In genomic region chr12:112927925-112928324, GRCh38 we compare ENCODE assay signal across 22 cellular contexts. TPM values are rescaled to one million over a fixed set of nuclear protein-coding genes. Genes with fewer than 3 reads are reported as not detected.
DNase-seq lines count a peak whose midpoint lies in the region; ATAC-seq, FAIRE-seq and TF ChIP-seq lines count a peak whose summit lies in the region.
"Had no signal": no experiment of that assay in that cellular context is flagged by ENCODE, and none has a peak within 500 bp of the region (broad histone marks: within the 10 kb centered on the region; RNA-seq: fewer than 3 reads in every experiment).

No MANE protein-coding gene starts in this region.

- H3K9me2 ChIP-seq in hepatocyte (replicated peaks; ENCODE audit: insufficient read depth): no peaks in the 10 kb centered on the region

- ATAC-seq in HepG2 (no peak), right lobe of liver (no peak)
- ATAC-seq in naive thymus-derived CD8-positive, alpha-beta T cell: no peak
- ATAC-seq: CD8-positive, alpha-beta T cell; HCT116 had no signal

- POLR2A ChIA-PET in HepG2 (lab: Yijun Ruan, JAX): no interaction called here
- POLR2A ChIA-PET in activated CD4-positive, alpha-beta T cell treated with anti-CD3 and anti-CD28 coated beads, Interleukin-2, amount 10 ng/mL, durations not matched to agents 7 days and 5 days (lab: Charles Lee): no interaction called here
- POLR2A ChIA-PET in naive thymus-derived CD8-positive, alpha-beta T cell (lab: Charles Lee): no interaction called here

- H3K79me2 ChIP-seq in HepG2 (ENCODE audit: insufficient read depth, low read length) (no peaks in the 10 kb centered on the region), hepatocyte (no peaks in the 10 kb centered on the region)

- peaks cover 44% of the 10 kb centered on the region for H3K4me1 ChIP-seq in HepG2 (ENCODE audit: insufficient read depth, low read length)
- peaks cover 0 to 9% (median 3%) of the 10 kb centered on the region in 4 donors for H3K4me1 ChIP-seq in right lobe of liver
- no peaks in the 10 kb centered on the region for H3K4me1 ChIP-seq in hepatocyte (ENCODE audit: insufficient read depth)

- H3K9me3 ChIP-seq in HepG2 (ENCODE audit: low read length): no peaks in the 10 kb centered on the region; the same call in 1 of the 2 replicates
- no peaks in the 10 kb centered on the region for H3K9me3 ChIP-seq in right lobe of liver
- no peaks in the 10 kb centered on the region for H3K9me3 ChIP-seq in hepatocyte (ENCODE audit: low read depth)

- no peak overlapping the region for H3K4me2 ChIP-seq in HepG2 (ENCODE audit: low read depth, low read length)
- H3K4me2 ChIP-seq in hepatocyte: no peak overlapping the region

- H3K27ac ChIP-seq in HepG2 (ENCODE audit: extremely low read length, insufficient read depth, low read length) (no peak overlapping the region), right lobe of liver (no peak overlapping the region), hepatocyte (peak overlapping the region; percentile 86)
- H3K27ac ChIP-seq: C4-2B, GM23248 had no signal

- CTCF ChIA-PET in HepG2 (lab: Yijun Ruan, JAX; ENCODE audit: low intra/inter-chr PET ratio, low total read pairs): no interaction called here
- CTCF ChIA-PET in activated CD4-positive, alpha-beta T cell treated with anti-CD3 and anti-CD28 coated beads, Interleukin-2, amount 10 ng/mL, durations not matched to agents 7 days and 5 days (lab: Charles Lee): interaction anchor here (1.3 kb wide), 1 partner anchor 27 kb away, joined by 3 read pairs; no protein-coding TSS in a partner anchor

- H3K36me3 ChIP-seq in HepG2 (replicated peaks in 1 of 2; ENCODE audit: control insufficient read depth in 1 of 2, insufficient read depth in 2 of 2, low read length in 2 of 2) (no peaks in the 10 kb centered on the region), right lobe of liver (no peaks in the 10 kb centered on the region), hepatocyte (replicated peaks; ENCODE audit: insufficient read depth, low read depth) (no peaks in the 10 kb centered on the region)

- H3K9me3 Mint-ChIP-seq in IgD-negative memory B cell: peaks cover 0 to 4% (median 0%) of the 10 kb centered on the region in 3 donors
- H3K9me3 Mint-ChIP-seq in activated CD4-positive, alpha-beta T cell treated with anti-CD3 and anti-CD28 coated beads, Interleukin-2, amount 10 ng/mL, durations not matched to agents 7 days and 5 days: peaks cover 18% of the 10 kb centered on the region
- H3K9me3 Mint-ChIP-seq in naive thymus-derived CD8-positive, alpha-beta T cell: peaks cover 0 to 6% (median 0%) of the 10 kb centered on the region in 9 donors
- H3K9me3 Mint-ChIP-seq: HFFc6 had no signal

- H3K4me3 ChIP-seq in HepG2 (replicated peaks in 1 of 3; ENCODE audit: insufficient read depth in 1 of 3, low read depth in 2 of 3, low read length in 3 of 3) (no peak overlapping the region), right lobe of liver (no peak overlapping the region), hepatocyte (no peak overlapping the region)
- H3K4me3 ChIP-seq: GM23248 had no signal

- no peak for TF ChIP-seq POLR2A in HepG2 (IDR thresholded peaks at IDR 0.05; ENCODE audit: insufficient read depth in 1 of 2, low read depth in 2 of 2, low read length in 2 of 2)
- no peak for TF ChIP-seq POLR2A in right lobe of liver (IDR thresholded peaks at IDR 0.05)

- H3K4me1 Mint-ChIP-seq in IgD-negative memory B cell: peaks cover 14 to 28% (median 22%) of the 10 kb centered on the region in 3 donors
- H3K4me1 Mint-ChIP-seq in activated CD4-positive, alpha-beta T cell treated with anti-CD3 and anti-CD28 coated beads, Interleukin-2, amount 10 ng/mL, durations not matched to agents 7 days and 5 days: peaks cover 15% of the 10 kb centered on the region
- peaks cover 0 to 6% (median 0%) of the 10 kb centered on the region in 4 donors for H3K4me1 Mint-ChIP-seq in naive thymus-derived CD8-positive, alpha-beta T cell

- H3K27me3 ChIP-seq in HepG2 (ENCODE audit: control insufficient read depth in 1 of 2, insufficient read depth in 2 of 2, low read length in 2 of 2) (no peaks in the 10 kb centered on the region), right lobe of liver (no peaks in the 10 kb centered on the region), hepatocyte (no peaks in the 10 kb centered on the region)

- intact Hi-C loops in HepG2 (cut with micrococcal nuclease; ENCODE audit: unreplicated experiment): no loop called here
- intact Hi-C loops in right lobe of liver (cut with DNase I): no loop called here

- no peak for DNase-seq in HepG2 (ENCODE audit: low spot score)
- DNase-seq in right lobe of liver: no peak
- no peak for DNase-seq in hepatocyte (ENCODE audit: low spot score)
- DNase-seq in activated CD4-positive, alpha-beta T cell treated with anti-CD3 and anti-CD28 coated beads, Interleukin-2, amount 10 ng/mL, durations not matched to agents 7 days and 5 days: no peak
- no peak for DNase-seq in naive thymus-derived CD8-positive, alpha-beta T cell
- DNase-seq in anterior cingulate cortex (lab: John Stamatoyannopoulos, UW): no peak
- DNase-seq: 8988T; Caco-2; CD4-positive, CD25-positive, alpha-beta regulatory T cell; CD8-positive, alpha-beta T cell; DMS153; DND-41; GM23248; H9; HFFc6 had no signal

- no peak overlapping the region for H3K4me3 Mint-ChIP-seq in IgD-negative memory B cell
- no peak overlapping the region for H3K4me3 Mint-ChIP-seq in activated CD4-positive, alpha-beta T cell treated with anti-CD3 and anti-CD28 coated beads, Interleukin-2, amount 10 ng/mL, durations not matched to agents 7 days and 5 days
- no peak overlapping the region for H3K4me3 Mint-ChIP-seq in naive thymus-derived CD8-positive, alpha-beta T cell
- H3K4me3 Mint-ChIP-seq: CD4-positive, CD25-positive, alpha-beta regulatory T cell; CD8-positive, alpha-beta T cell; H9; HFFc6 had no signal

- no CpG with 5 or more reads among the region's 2 CpGs for WGBS in HepG2 (ENCODE audit: low lambda C conversion rate)
- WGBS in right lobe of liver (ENCODE audit: insufficient coverage, low coverage, low lambda C conversion rate, missing lambda C conversion rate): 63% methylated on average over 1 of the region's 2 CpGs
- WGBS in hepatocyte (ENCODE audit: low lambda C conversion rate, missing lambda C conversion rate): 81% methylated on average over 2 of the region's 2 CpGs

- peaks cover 4% of the 10 kb centered on the region for H3K36me3 Mint-ChIP-seq in IgD-negative memory B cell
- H3K36me3 Mint-ChIP-seq in activated CD4-positive, alpha-beta T cell treated with anti-CD3 and anti-CD28 coated beads, Interleukin-2, amount 10 ng/mL, durations not matched to agents 7 days and 5 days (ENCODE audit: low read depth): peaks cover 73% of the 10 kb centered on the region
- H3K36me3 Mint-ChIP-seq in naive thymus-derived CD8-positive, alpha-beta T cell: peaks cover 0 to 26% (median 6%) of the 10 kb centered on the region in 3 donors

- no peak for TF ChIP-seq CTCF in HepG2 (CRISPR knock-in tag; IDR thresholded peaks at IDR 0.05)
- no peak for TF ChIP-seq CTCF in right lobe of liver (IDR thresholded peaks at IDR 0.05)
- TF ChIP-seq CTCF in hepatocyte (IDR thresholded peaks at IDR 0.05; ENCODE audit: poor library complexity): no peak

- H2AFZ ChIP-seq in HepG2 (ENCODE audit: low read length) (no peak overlapping the region), hepatocyte (no peak overlapping the region)
- H2AFZ ChIP-seq: GM23248 had no signal

- no peak for TF ChIP-seq RAD21 in HepG2 (CRISPR knock-in tag; IDR thresholded peaks at IDR 0.05)

- no peak for FAIRE-seq in HepG2 (lab: Jason Lieb, UNC)
- FAIRE-seq: G401.6, GM12892, H1 had no signal

- TF ChIP-seq EP300 in HepG2 (IDR thresholded peaks at IDR 0.05; ENCODE audit: low read depth in 2 of 2, low read length in 2 of 2) (no peak), HepG2 (CRISPR knock-in tag; IDR thresholded peaks at IDR 0.05; ENCODE audit: borderline replicate concordance) (no peak)

- H4K20me1 ChIP-seq in HepG2 (ENCODE audit: insufficient read depth, low read length): no peaks in the 10 kb centered on the region
- H4K20me1 ChIP-seq in hepatocyte (ENCODE audit: insufficient read depth, poor library complexity, severe bottlenecking): no peaks in the 10 kb centered on the region

- H3K9ac ChIP-seq in HepG2 (ENCODE audit: insufficient read depth, low read depth, low read length): no peak overlapping the region
- H3K9ac ChIP-seq: GM23248 had no signal

- H3K27me3 Mint-ChIP-seq in IgD-negative memory B cell: no peaks in the 10 kb centered on the region
- no peaks in the 10 kb centered on the region for H3K27me3 Mint-ChIP-seq in activated CD4-positive, alpha-beta T cell treated with anti-CD3 and anti-CD28 coated beads, Interleukin-2, amount 10 ng/mL, durations not matched to agents 7 days and 5 days
- no peaks in the 10 kb centered on the region for H3K27me3 Mint-ChIP-seq in naive thymus-derived CD8-positive, alpha-beta T cell
- H3K27me3 Mint-ChIP-seq: CD4-positive, CD25-positive, alpha-beta regulatory T cell had no signal

- BruUV-seq in HepG2 (replicated peaks; lab: Mats Ljungman, UMichigan): no TSS peak

- in situ Hi-C loops in HepG2 (cut with HindIII; ENCODE audit: extremely low pct_ligation_motif_present, low pct_unique_long_range_greater_than_20kb): no loop called here

- peak overlapping the region in 2 of 3 donors; percentile 57 to 91 for H3K27ac Mint-ChIP-seq in IgD-negative memory B cell
- H3K27ac Mint-ChIP-seq in activated CD4-positive, alpha-beta T cell treated with anti-CD3 and anti-CD28 coated beads, Interleukin-2, amount 10 ng/mL, durations not matched to agents 7 days and 5 days: no peak overlapping the region
- H3K27ac Mint-ChIP-seq in naive thymus-derived CD8-positive, alpha-beta T cell: no peak overlapping the region
- H3K27ac Mint-ChIP-seq: CD8-positive, alpha-beta T cell; H9; HFFc6 had no signal

RNA-seq across cellular contexts. Expression of gene OAS3, which starts 10.3 kb away (rescaled TPM):
- total RNA-seq in HepG2 (2016; rRNA removed; fragmentation: Illumina TruSeq; extraction: Trizol) (10.5 and 16.7 TPM in 2 replicates), right lobe of liver (10 to 100 TPM in 1 of 6 experiments, 1 to 10 TPM in 5; 4.4 to 10.2 (median 7.2) TPM), hepatocyte (9.0 and 15.0 TPM in 2 replicates)
- 0.79 and 0.81 TPM in 2 replicates for total RNA-seq in HepG2 (2016; cell fraction: cytosol; rRNA removed; fragmentation: Illumina TruSeq; extraction: Trizol; ENCODE audit: low read depth)
- 11.3 and 14.6 TPM in 2 replicates for total RNA-seq in HepG2 (2016; cell fraction: insoluble cytoplasmic fraction; rRNA removed; fragmentation: Illumina TruSeq; extraction: Trizol)
- 3.8 and 3.9 TPM in 2 replicates for total RNA-seq in HepG2 (2016; cell fraction: membrane; rRNA removed; fragmentation: Illumina TruSeq; extraction: Trizol)
- total RNA-seq in HepG2 (2016; cell fraction: nucleus; rRNA removed; fragmentation: Illumina TruSeq; extraction: Trizol): 8.6 and 11.6 TPM in 2 replicates
- polyA plus RNA-seq in HepG2 (2011; rRNA removed) (4.8 and 6.7 TPM in 2 replicates), IgD-negative memory B cell (12.9 TPM), hepatocyte (5.5 and 6.6 TPM in 2 replicates)
- 3.6 TPM in 2 replicates for polyA plus RNA-seq in HepG2 (2011; cell fraction: cytosol; rRNA removed)
- 16.1 and 17.1 TPM in 2 replicates for polyA plus RNA-seq in HepG2 (2011; cell fraction: nucleus; rRNA removed)
- polyA plus RNA-seq in HepG2 (2012): 4.8 and 5.6 TPM in 2 replicates
- polyA plus RNA-seq in HepG2 (2016; cell fraction: cytosol; fragmentation: Illumina TruSeq; extraction: Trizol; ENCODE audit: low read depth): 0.70 and 0.71 TPM in 2 replicates
- 12.8 and 14.3 TPM in 2 replicates for polyA plus RNA-seq in HepG2 (2016; cell fraction: insoluble cytoplasmic fraction; fragmentation: Illumina TruSeq; extraction: Trizol; ENCODE audit: low read depth)
- polyA plus RNA-seq in HepG2 (2016; cell fraction: membrane; fragmentation: Illumina TruSeq; extraction: Trizol; ENCODE audit: low read depth): 2.1 and 2.2 TPM in 2 replicates
- polyA plus RNA-seq in HepG2 (2016; cell fraction: nucleus; fragmentation: Illumina TruSeq; extraction: Trizol; ENCODE audit: insufficient read depth, low read depth): 10.5 and 12.9 TPM in 2 replicates
- 35.2 and 111 TPM in 2 replicates for polyA minus RNA-seq in HepG2 (2011; rRNA and poly(A)+ RNA removed; ENCODE audit: low replicate concordance)
- polyA minus RNA-seq in HepG2 (2011; cell fraction: cytosol; rRNA and poly(A)+ RNA removed): 6.7 and 6.8 TPM in 2 replicates
- polyA minus RNA-seq in HepG2 (2011; cell fraction: nucleus; rRNA and poly(A)+ RNA removed): 12.4 and 16.2 TPM in 2 replicates
- 100 to 1,000 TPM; 202 to 204 TPM for total RNA-seq in activated CD4-positive, alpha-beta T cell treated with anti-CD3 and anti-CD28 coated beads, Interleukin-2, amount 10 ng/mL, durations not matched to agents 7 days and 5 days
- total RNA-seq in naive thymus-derived CD8-positive, alpha-beta T cell: 10 to 100 TPM; 13.6 to 16.8 TPM
- polyA plus RNA-seq in naive thymus-derived CD8-positive, alpha-beta T cell: 10 to 100 TPM in 2 of 3 donors, 1 to 10 TPM in 1; 9.1 to 21.3 (median 16.8) TPM

RNA-seq across cellular contexts. Expression of gene OAS1, which starts 21.2 kb away (rescaled TPM):
- total RNA-seq in HepG2 (2016; rRNA removed; fragmentation: Illumina TruSeq; extraction: Trizol) (6.5 and 7.5 TPM in 2 replicates), right lobe of liver (10 to 100 TPM; 19.2 to 23.0 (median 22.5) TPM), hepatocyte (25.0 and 34.9 TPM in 2 replicates)
- 1.1 and 1.7 TPM in 2 replicates for total RNA-seq in HepG2 (2016; cell fraction: cytosol; rRNA removed; fragmentation: Illumina TruSeq; extraction: Trizol; ENCODE audit: low read depth)
- 6.6 and 7.4 TPM in 2 replicates for total RNA-seq in HepG2 (2016; cell fraction: insoluble cytoplasmic fraction; rRNA removed; fragmentation: Illumina TruSeq; extraction: Trizol)
- total RNA-seq in HepG2 (2016; cell fraction: membrane; rRNA removed; fragmentation: Illumina TruSeq; extraction: Trizol): 2.5 and 2.8 TPM in 2 replicates
- 3.5 and 4.5 TPM in 2 replicates for total RNA-seq in HepG2 (2016; cell fraction: nucleus; rRNA removed; fragmentation: Illumina TruSeq; extraction: Trizol)
- polyA plus RNA-seq in HepG2 (2011; rRNA removed) (10.6 and 17.5 TPM in 2 replicates), IgD-negative memory B cell (115 TPM), hepatocyte (18.6 and 24.2 TPM in 2 replicates)
- 12.2 and 13.8 TPM in 2 replicates for polyA plus RNA-seq in HepG2 (2011; cell fraction: cytosol; rRNA removed)
- 8.3 and 11.0 TPM in 2 replicates for polyA plus RNA-seq in HepG2 (2011; cell fraction: nucleus; rRNA removed)
- 7.5 and 8.1 TPM in 2 replicates for polyA plus RNA-seq in HepG2 (2012)
- polyA plus RNA-seq in HepG2 (2016; cell fraction: cytosol; fragmentation: Illumina TruSeq; extraction: Trizol; ENCODE audit: low read depth): 1.2 and 1.9 TPM in 2 replicates
- 8.9 and 10.5 TPM in 2 replicates for polyA plus RNA-seq in HepG2 (2016; cell fraction: insoluble cytoplasmic fraction; fragmentation: Illumina TruSeq; extraction: Trizol; ENCODE audit: low read depth)
- 1.7 and 2.1 TPM in 2 replicates for polyA plus RNA-seq in HepG2 (2016; cell fraction: membrane; fragmentation: Illumina TruSeq; extraction: Trizol; ENCODE audit: low read depth)
- 5.1 and 5.6 TPM in 2 replicates for polyA plus RNA-seq in HepG2 (2016; cell fraction: nucleus; fragmentation: Illumina TruSeq; extraction: Trizol; ENCODE audit: insufficient read depth, low read depth)
- 18.8 and 54.6 TPM in 2 replicates for polyA minus RNA-seq in HepG2 (2011; rRNA and poly(A)+ RNA removed; ENCODE audit: low replicate concordance)
- 4.9 and 5.5 TPM in 2 replicates for polyA minus RNA-seq in HepG2 (2011; cell fraction: cytosol; rRNA and poly(A)+ RNA removed)
- polyA minus RNA-seq in HepG2 (2011; cell fraction: nucleus; rRNA and poly(A)+ RNA removed): 6.3 and 12.1 TPM in 2 replicates
- total RNA-seq in activated CD4-positive, alpha-beta T cell treated with anti-CD3 and anti-CD28 coated beads, Interleukin-2, amount 10 ng/mL, durations not matched to agents 7 days and 5 days: 100 to 1,000 TPM; 194 to 197 TPM
- total RNA-seq in naive thymus-derived CD8-positive, alpha-beta T cell: 1 to 10 TPM; 3.2 to 4.0 TPM
- polyA plus RNA-seq in naive thymus-derived CD8-positive, alpha-beta T cell: 10 to 100 TPM in 1 of 3 donors, 1 to 10 TPM in 2; 5.7 to 22.9 (median 9.0) TPM
- total RNA-seq: GM23248, H1, H9, HFFc6 had no signal

RNA-seq across cellular contexts. Expression of gene OAS2, which starts 50.4 kb away (rescaled TPM):
- 0.24 and 0.44 TPM in 2 replicates for total RNA-seq in HepG2 (2016; rRNA removed; fragmentation: Illumina TruSeq; extraction: Trizol)
- total RNA-seq in HepG2 (2016; cell fraction: cytosol; rRNA removed; fragmentation: Illumina TruSeq; extraction: Trizol; ENCODE audit: low read depth): not detected in 2 replicates
- 0.11 TPM in 1 of 2 replicates, not detected in the other for total RNA-seq in HepG2 (2016; cell fraction: insoluble cytoplasmic fraction; rRNA removed; fragmentation: Illumina TruSeq; extraction: Trizol)
- total RNA-seq in HepG2 (2016; cell fraction: membrane; rRNA removed; fragmentation: Illumina TruSeq; extraction: Trizol): 0.10 TPM in 1 of 2 replicates, not detected in the other
- total RNA-seq in HepG2 (2016; cell fraction: nucleus; rRNA removed; fragmentation: Illumina TruSeq; extraction: Trizol): not detected in 2 replicates
- 0.05 and 0.10 TPM in 2 replicates for polyA plus RNA-seq in HepG2 (2011; rRNA removed)
- 0.07 and 0.09 TPM in 2 replicates for polyA plus RNA-seq in HepG2 (2011; cell fraction: cytosol; rRNA removed)
- 0.13 and 0.23 TPM in 2 replicates for polyA plus RNA-seq in HepG2 (2011; cell fraction: nucleus; rRNA removed)
- polyA plus RNA-seq in HepG2 (2012): not detected in 2 replicates
- polyA plus RNA-seq in HepG2 (2016; cell fraction: cytosol; fragmentation: Illumina TruSeq; extraction: Trizol; ENCODE audit: low read depth): not detected in 2 replicates
- 0.20 TPM in 1 of 2 replicates, not detected in the other for polyA plus RNA-seq in HepG2 (2016; cell fraction: insoluble cytoplasmic fraction; fragmentation: Illumina TruSeq; extraction: Trizol; ENCODE audit: low read depth)
- not detected in 2 replicates for polyA plus RNA-seq in HepG2 (2016; cell fraction: membrane; fragmentation: Illumina TruSeq; extraction: Trizol; ENCODE audit: low read depth)
- polyA plus RNA-seq in HepG2 (2016; cell fraction: nucleus; fragmentation: Illumina TruSeq; extraction: Trizol; ENCODE audit: insufficient read depth, low read depth): not detected in 2 replicates
- 0.98 TPM in 1 of 2 replicates, not detected in the other for polyA minus RNA-seq in HepG2 (2011; rRNA and poly(A)+ RNA removed; ENCODE audit: low replicate concordance)
- polyA minus RNA-seq in HepG2 (2011; cell fraction: cytosol; rRNA and poly(A)+ RNA removed): not detected in 2 replicates
- polyA minus RNA-seq in HepG2 (2011; cell fraction: nucleus; rRNA and poly(A)+ RNA removed): not detected in 2 replicates
- total RNA-seq in right lobe of liver: 10 to 100 TPM in 1 of 6 experiments, 1 to 10 TPM in 5; 5.2 to 13.4 (median 7.1) TPM
- polyA plus RNA-seq in IgD-negative memory B cell: 44.7 TPM
- total RNA-seq in hepatocyte: 0.44 and 0.50 TPM in 2 replicates
- not detected in 2 replicates for polyA plus RNA-seq in hepatocyte
- total RNA-seq in activated CD4-positive, alpha-beta T cell treated with anti-CD3 and anti-CD28 coated beads, Interleukin-2, amount 10 ng/mL, durations not matched to agents 7 days and 5 days: 100 to 1,000 TPM; 294 to 420 TPM
- total RNA-seq in naive thymus-derived CD8-positive, alpha-beta T cell: 10 to 100 TPM; 40.9 to 42.8 TPM
- polyA plus RNA-seq in naive thymus-derived CD8-positive, alpha-beta T cell: 10 to 100 TPM; 25.6 to 47.9 (median 25.8) TPM
- total RNA-seq: A673, H1, H9 had no signal

Comparison
In these comparisons a context has a peak if more than half of its experiments do, and no peak if none do; other contexts are left out.
1. H3K27ac Mint-ChIP-seq: peak in IgD-negative memory B cell (2 of 3); none in activated CD4-positive, alpha-beta T cell treated with anti-CD3 and anti-CD28 coated beads, Interleukin-2, amount 10 ng/mL, durations not matched to agents 7 days and 5 days (single experiment) and naive thymus-derived CD8-positive, alpha-beta T cell (0 of 10).
2. RNA of gene OAS3, which starts 10.3 kb away (total RNA-seq): 202 to 204 TPM in activated CD4-positive, alpha-beta T cell treated with anti-CD3 and anti-CD28 coated beads, Interleukin-2, amount 10 ng/mL, durations not matched to agents 7 days and 5 days; 13.6 to 16.8 TPM in naive thymus-derived CD8-positive, alpha-beta T cell, 9.0 to 15.0 TPM in hepatocyte, 0.79 to 16.7 TPM in HepG2 and 4.4 to 10.2 TPM in right lobe of liver; every median in the first group is over 10 times any median in the second.
3. RNA of gene OAS2, which starts 50.4 kb away (total RNA-seq): 294 to 420 TPM in activated CD4-positive, alpha-beta T cell treated with anti-CD3 and anti-CD28 coated beads, Interleukin-2, amount 10 ng/mL, durations not matched to agents 7 days and 5 days; 40.9 to 42.8 TPM in naive thymus-derived CD8-positive, alpha-beta T cell, 5.2 to 13.4 TPM in right lobe of liver, 0.44 to 0.50 TPM in hepatocyte and 0.10 to 0.44 TPM in HepG2; every median in the first group is over 4 times any median in the second.